In genomic region chr3:142578309-142579223, GRCh38 we compare ENCODE assay signal across 8 cellular contexts. TPM values are rescaled to one million over a fixed set of nuclear protein-coding genes. Genes with fewer than 3 reads are reported as not detected.
DNase-seq lines count a peak whose midpoint lies in the region; ATAC-seq and TF ChIP-seq lines count a peak whose summit lies in the region.

TSS of gene ATR (minus strand) at chr3:142578733. CDS start at chr3:142578704, 29 bp downstream.

- peaks cover 36% of the 10 kb centered on the region for H3K4me1 Mint-ChIP-seq in GM23338
- peaks cover 29 to 61% (median 52%) of the 10 kb centered on the region in 4 donors for H3K4me1 Mint-ChIP-seq in naive thymus-derived CD8-positive, alpha-beta T cell

- H3F3A ChIP-seq in DOHH2 (ENCODE audit: control insufficient read depth, insufficient read depth) (no peaks in the 10 kb centered on the region), GM23338 (replicated peaks; ENCODE audit: low read depth) (no peaks in the 10 kb centered on the region; the same call in 1 of the 2 replicates)

- peak; percentile 98 for DNase-seq in GM23338 (ENCODE audit: low spot score)
- DNase-seq in LHCN-M2 (ENCODE audit: low read depth), result peak; percentile 95
- DNase-seq in RPMI8226, result peak; percentile 98
- DNase-seq in activated T-helper 1 cell treated with anti-CD3 and anti-CD28 coated beads, Interleukin-2, amount 50 U/mL, for 16 hours (ENCODE audit: low read depth in 1 of 2, low spot score in 1 of 2), result peak; percentile 91 to 94
- DNase-seq in fibroblast of gingiva (ENCODE audit: low read depth), result peak; percentile 96
- DNase-seq in naive thymus-derived CD8-positive, alpha-beta T cell, result peak; percentile 86 to 97 (median 94)
- peak; percentile 87 to 94 (median 92) for DNase-seq in stimulated activated naive CD4-positive, alpha-beta T cell (lab: John Stamatoyannopoulos, UW)

- peaks cover 10% of the 10 kb centered on the region for H3K27me3 ChIP-seq in DOHH2 (ENCODE audit: control insufficient read depth, low read length)
- no peaks in the 10 kb centered on the region for H3K27me3 ChIP-seq in GM23338 (ENCODE audit: insufficient read depth)

- H2AFZ ChIP-seq in GM23338, result peak within 1 kb of the TSS; percentile 89

- H3K27ac ChIP-seq in DOHH2 (ENCODE audit: low read depth, low read length), result peak within 1 kb of the TSS; percentile 71
- peak within 1 kb of the TSS; percentile 98 for H3K27ac ChIP-seq in GM23338 (ENCODE audit: low read depth)

- H3K4me1 ChIP-seq in DOHH2 (ENCODE audit: control insufficient read depth, low read length) (peaks cover 33% of the 10 kb centered on the region), GM23338 (ENCODE audit: insufficient read depth) (peaks cover 11% of the 10 kb centered on the region)

- H3K27ac Mint-ChIP-seq in GM23338, result peak within 1 kb of the TSS; percentile 98
- H3K27ac Mint-ChIP-seq in naive thymus-derived CD8-positive, alpha-beta T cell, result peak within 1 kb of the TSS; percentile 96 to 99 (median 98)

- H3K4me3 Mint-ChIP-seq in GM23338, result peak within 1 kb of the TSS; percentile 99
- peak within 1 kb of the TSS; percentile 93 to 99 (median 96) for H3K4me3 Mint-ChIP-seq in naive thymus-derived CD8-positive, alpha-beta T cell

- H3K9me3 ChIP-seq in DOHH2 (ENCODE audit: control insufficient read depth, insufficient read depth, low read length), result no peaks in the 10 kb centered on the region

- POLR2A ChIA-PET in naive thymus-derived CD8-positive, alpha-beta T cell (lab: Charles Lee), result interaction anchor here (0.6 to 3.0 kb wide), 19 partner anchors 8 to 1393 kb away, joined by 3 to 44 read pairs (median 4); partner anchors contain the start of genes DIPK2A, PLS1, TRPC1 and U2SURP

- H3K79me2 ChIP-seq in DOHH2 (ENCODE audit: control insufficient read depth, low read length) (peaks cover 53% of the 10 kb centered on the region), GM23338 (replicated peaks; ENCODE audit: insufficient read depth) (peaks cover 45% of the 10 kb centered on the region)

- peak within 1 kb of the TSS; percentile 100 for H3K4me3 ChIP-seq in DOHH2 (ENCODE audit: low read length)
- H3K4me3 ChIP-seq in GM23338, result peak within 1 kb of the TSS; percentile 87

- H3K9me2 ChIP-seq in DOHH2 (replicated peaks; ENCODE audit: control insufficient read depth, low read length), result no peaks in the 10 kb centered on the region
- H3K9me2 ChIP-seq in GM23338 (ENCODE audit: insufficient read depth), result no peaks in the 10 kb centered on the region

- H3K4me2 ChIP-seq in DOHH2 (ENCODE audit: low read length) (peak within 1 kb of the TSS; percentile 83), GM23338 (peak within 1 kb of the TSS; percentile 88)

- H3K9me3 Mint-ChIP-seq in GM23338, result no peaks in the 10 kb centered on the region
- no peaks in the 10 kb centered on the region for H3K9me3 Mint-ChIP-seq in naive thymus-derived CD8-positive, alpha-beta T cell

- H4K20me1 ChIP-seq in DOHH2 (ENCODE audit: control insufficient read depth, insufficient read depth, low read depth, low read length), result no peaks in the 10 kb centered on the region
- H4K20me1 ChIP-seq in GM23338 (replicated peaks; ENCODE audit: insufficient read depth), result no peaks in the 10 kb centered on the region

- TF ChIP-seq CTCF in DOHH2 (IDR thresholded peaks at IDR 0.05; ENCODE audit: low read depth, low read length, poor library complexity, severe bottlenecking), result no peak
- TF ChIP-seq CTCF in GM23338 (conservative IDR thresholded peaks at IDR 0.05; ENCODE audit: low read depth in 2 of 2), result no peak

- H3K36me3 Mint-ChIP-seq in GM23338 (ENCODE audit: low read depth), result peaks cover 5% of the 10 kb centered on the region; the same call in 2 of the 3 replicates
- H3K36me3 Mint-ChIP-seq in naive thymus-derived CD8-positive, alpha-beta T cell, result peaks cover 0 to 12% (median 0%) of the 10 kb centered on the region in 3 donors

- peak; percentile 97 for ATAC-seq in GM23338
- ATAC-seq in naive thymus-derived CD8-positive, alpha-beta T cell, result peak; percentile 89 to 91

- H3K27me3 Mint-ChIP-seq in GM23338 (ENCODE audit: insufficient read depth, low read depth, poor library complexity), result peaks cover 3% of the 10 kb centered on the region
- peaks cover 0 to 4% (median 0%) of the 10 kb centered on the region in 5 donors for H3K27me3 Mint-ChIP-seq in naive thymus-derived CD8-positive, alpha-beta T cell

- H3K36me3 ChIP-seq in DOHH2 (ENCODE audit: control insufficient read depth, low read length) (peaks cover 19% of the 10 kb centered on the region), GM23338 (ENCODE audit: insufficient read depth) (peaks cover 3% of the 10 kb centered on the region; the same call in 1 of the 2 replicates)

TF ChIP-seq in GM23338, 12 proteins besides CTCF, POLR2A, EP300 and RAD21:
- TF ChIP-seq ETS1 (IDR thresholded peaks at IDR 0.05) (peak; percentile 78), CREB1 (CRISPR knock-in tag; IDR thresholded peaks at IDR 0.05; ENCODE audit: low read depth) (peak; percentile 81), EZH2 (IDR thresholded peaks at IDR 0.05; ENCODE audit: low read depth, unreplicated experiment) (no peak), ZNF114 (CRISPR knock-in tag; IDR thresholded peaks at IDR 0.05) (no peak), REST (IDR thresholded peaks at IDR 0.05; ENCODE audit: unreplicated experiment) (peak; percentile 27), POLR2AphosphoS5 (IDR thresholded peaks at IDR 0.05; ENCODE audit: low read depth) (peak; percentile 84), EZH2phosphoT487 (IDR thresholded peaks at IDR 0.05; ENCODE audit: unreplicated experiment) (no peak)

RNA-seq across cellular contexts. Expression of gene ATR, which starts in this region (rescaled TPM):
- total RNA-seq in GM23338 (2014; rRNA removed; shearing (Covaris generic)), result 32.4 and 39.1 TPM in 2 replicates
- 28.4 and 29.7 TPM in 2 replicates for polyA plus RNA-seq in GM23338 (2016; fragmentation: Nextera tagmentation; extraction: Ambion mirVana)
- total RNA-seq in LHCN-M2 (2014; rRNA removed), result 24.7 and 31.2 TPM in 2 replicates
- 5.1 TPM for polyA plus RNA-seq in LHCN-M2 (2012)
- 10 to 100 TPM; 47.1 to 49.9 TPM for total RNA-seq in naive thymus-derived CD8-positive, alpha-beta T cell
- polyA plus RNA-seq in naive thymus-derived CD8-positive, alpha-beta T cell, result 10 to 100 TPM; 10.5 to 11.6 (median 11.5) TPM

Comparison
In these comparisons a context has a peak if more than half of its experiments do, and no peak if none do; other contexts are left out.
1. Peak in every context shown above with its lines: DNase-seq, ATAC-seq, H3K4me3 ChIP-seq and H3K27ac ChIP-seq.